ENCODE assay signal across 21 cellular contexts in the genomic region with DNA sequence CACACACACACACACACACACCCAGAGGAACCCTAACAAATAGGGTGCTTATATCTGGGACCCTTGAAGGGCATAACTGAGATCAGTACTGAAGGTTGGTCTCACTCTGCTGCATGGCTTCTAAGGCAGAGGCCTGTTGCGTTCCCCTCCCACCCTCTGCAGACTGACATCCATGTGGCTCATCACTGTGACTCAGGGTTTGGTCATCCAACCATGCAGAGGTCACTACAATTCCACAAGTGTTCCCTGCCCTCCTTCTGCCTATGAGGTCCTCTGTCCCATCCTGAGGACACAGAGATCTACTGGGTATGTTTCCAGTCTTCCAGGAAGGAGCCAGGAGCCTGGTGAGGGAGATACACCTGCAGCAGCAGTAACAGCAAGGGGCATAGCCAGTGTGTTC. TPM values are rescaled to one million over a fixed set of nuclear protein-coding genes. Genes with fewer than 3 reads are reported as not detected.
DNase-seq lines count a peak whose midpoint lies in the region; TF ChIP-seq lines count a peak whose summit lies in the region.
"Had no signal": no experiment of that assay in that cellular context is flagged by ENCODE, and none has a peak within 500 bp of the region (broad histone marks: within the 10 kb centered on the region; RNA-seq: fewer than 3 reads in every experiment).

No MANE protein-coding gene starts in this region.

- CTCF ChIA-PET in A673 (lab: Charles Lee) = no interaction called here

- H3K4me3 ChIP-seq in brain microvascular endothelial cell (ENCODE audit: low read depth, low read length) (no peak overlapping the region), A673 (ENCODE audit: low read depth, low read length, poor library complexity, severe bottlenecking) (no peak overlapping the region)
- H3K4me3 ChIP-seq: right atrium auricular region had no signal

- H3K27me3 ChIP-seq in brain microvascular endothelial cell (replicated peaks) (no peaks in the 10 kb centered on the region), A673 (replicated peaks; ENCODE audit: insufficient read depth, low read depth, low read length, poor library complexity) (no peaks in the 10 kb centered on the region)
- H3K27me3 ChIP-seq: neutrophil, right atrium auricular region had no signal

- H3K9me3 ChIP-seq in A673 (ENCODE audit: low read depth, low read length, poor library complexity, severe bottlenecking) = no peaks in the 10 kb centered on the region
- H3K9me3 ChIP-seq: neutrophil, right atrium auricular region had no signal

- no peak overlapping the region for H3K27ac ChIP-seq in brain microvascular endothelial cell
- no peak overlapping the region for H3K27ac ChIP-seq in A673 (ENCODE audit: low read depth, low read length, poor library complexity, severe bottlenecking)
- H3K27ac ChIP-seq: HL-60, neutrophil, right atrium auricular region had no signal

- DNase-seq in Caki2 (ENCODE audit: low read depth) (peak; percentile 61), M059J (ENCODE audit: low read depth) (peak; percentile 66), brain microvascular endothelial cell (peak; percentile 65), iris pigment epithelial cell (ENCODE audit: low read depth) (peak; percentile 52), NCI-H128 (lab: John Stamatoyannopoulos, UW; ENCODE audit: unreplicated experiment) (no peak), A673 (ENCODE audit: low spot score) (no peak), NCI-H146 treated with DMSO at 0.1 percent for 48 hours (lab: John Stamatoyannopoulos, UW; ENCODE audit: unreplicated experiment) (no peak), NCI-H2029 treated with DMSO at 0.1 percent for 48 hours (lab: John Stamatoyannopoulos, UW) (no peak)
- DNase-seq: activated CD4-positive, CD25-positive, alpha-beta regulatory T cell treated with anti-CD3 and anti-CD28 coated beads, Interleukin-2, amount 50 U/mL, for 72 hours; effector CD8-positive, alpha-beta T cell; KBM-7; left cardiac atrium; NCI-H1048; NCI-H524 had no signal

- no peak for TF ChIP-seq CTCF in brain microvascular endothelial cell (IDR thresholded peaks at IDR 0.05; ENCODE audit: low read depth, low read length, missing control alignments)
- no peak for TF ChIP-seq CTCF in A673 (conservative IDR thresholded peaks at IDR 0.05; ENCODE audit: low read depth, low read length)

- BruUV-seq in A673 (replicated peaks; lab: Mats Ljungman, UMichigan) = no TSS peak

- no peaks in the 10 kb centered on the region for H3K36me3 ChIP-seq in brain microvascular endothelial cell (replicated peaks)
- no peaks in the 10 kb centered on the region for H3K36me3 ChIP-seq in A673 (ENCODE audit: insufficient read depth, low read length, poor library complexity, severe bottlenecking)
- H3K36me3 ChIP-seq: neutrophil, right atrium auricular region had no signal

- intact Hi-C loops in A673 (cut with micrococcal nuclease; ENCODE audit: unreplicated experiment) = no loop called here

- in situ Hi-C loops in Caki2 (cut with HindIII; ENCODE audit: low pct_unique_long_range_greater_than_20kb, low sequenced_read_pairs) (no loop called here), brain microvascular endothelial cell (cut with HindIII; ENCODE audit: low pct_ligation_motif_present, low sequenced_read_pairs) (no loop called here)

- H3K4me1 ChIP-seq in A673 (ENCODE audit: insufficient read depth, low read length, poor library complexity, severe bottlenecking) = no peaks in the 10 kb centered on the region
- H3K4me1 ChIP-seq: right atrium auricular region had no signal

- POLR2A ChIA-PET in A673 (lab: Charles Lee; ENCODE audit: low non-redundant PET) = no interaction called here

RNA-seq across cellular contexts. Expression of a gene that starts 55.8 kb away (rescaled TPM):
- total RNA-seq in Caki2 (2014; rRNA removed; shearing (Covaris generic); ENCODE audit: low replicate concordance) = not detected in 2 replicates
- 0.62 TPM in 1 of 2 replicates, not detected in the other for total RNA-seq in M059J (2014; rRNA removed; shearing (Covaris generic))
- not detected in 2 replicates for total RNA-seq in A673 (2021)
- total RNA-seq: activated T-helper 1 cell treated with anti-CD3 and anti-CD28 coated beads, Interleukin-12 subunit alpha, Interleukin-12 subunit beta, Interleukin-2, Interleukin-4 antibody, amounts not matched to agents 30 ng/mL and 10 ng/mL and 1 ng/mL, durations not matched to agents 14 hours and 24 hours and 36 hours; H4; left cardiac atrium; mononuclear cell; right atrium auricular region; SK-MEL-5 had no signal

Comparison
In these comparisons a context has a peak if more than half of its experiments do, and no peak if none do; other contexts are left out.
1. DNase-seq: peak in Caki2 (single experiment), M059J (single experiment), brain microvascular endothelial cell (single experiment) and iris pigment epithelial cell (single experiment); none in NCI-H128 (single experiment), A673 (single experiment), NCI-H146 treated with DMSO at 0.1 percent for 48 hours (single experiment) and NCI-H2029 treated with DMSO at 0.1 percent for 48 hours (single experiment).